In genomic region chr20:62971211-62971949, GRCh38 we compare ENCODE assay signal across 1 cellular context.
TF ChIP-seq lines count a peak whose summit lies in the region.

No MANE protein-coding gene starts in this region.

TF ChIP-seq in H1, 55 proteins besides CTCF, POLR2A, EP300 and RAD21:
- TF ChIP-seq SRF (IDR thresholded peaks at IDR 0.05; ENCODE audit: low read depth, low read length) (no peak), EZH2 (IDR thresholded peaks at IDR 0.05; ENCODE audit: low read depth, low read length, severe bottlenecking) (no peak), MAFK (IDR thresholded peaks at IDR 0.05; ENCODE audit: low read depth, low read length) (no peak), RXRA (IDR thresholded peaks at IDR 0.05; ENCODE audit: insufficient read depth, low read depth, low read length) (no peak), TBP (IDR thresholded peaks at IDR 0.05; ENCODE audit: low read depth, low read length) (no peak), PHF8 (conservative IDR thresholded peaks at IDR 0.05; ENCODE audit: low read depth, low read length) (no peak), POU5F1 (IDR thresholded peaks at IDR 0.05; ENCODE audit: low read depth, low read length) (no peak), RNF2 (IDR thresholded peaks at IDR 0.05; ENCODE audit: borderline replicate concordance, low read depth, low read length, missing control alignments, poor library complexity, severe bottlenecking) (no peak), CHD2 (IDR thresholded peaks at IDR 0.05; ENCODE audit: low read length) (no peak), CBX8 (IDR thresholded peaks at IDR 0.05; ENCODE audit: borderline replicate concordance, low read depth, low read length) (no peak), ASH2L (IDR thresholded peaks at IDR 0.05; ENCODE audit: low read length) (no peak), GABPA (IDR thresholded peaks at IDR 0.05; ENCODE audit: borderline replicate concordance, insufficient read depth, low read length) (no peak), POLR2AphosphoS5 (IDR thresholded peaks at IDR 0.05; ENCODE audit: low read depth, low read length) (no peak), NRF1 (IDR thresholded peaks at IDR 0.05; ENCODE audit: low read depth, low read length) (no peak), CTBP2 (IDR thresholded peaks at IDR 0.05; ENCODE audit: borderline replicate concordance, insufficient read depth, insufficient read length, low read length) (no peak), JUN (IDR thresholded peaks at IDR 0.05; ENCODE audit: low read depth, low read length) (no peak), BACH1 (IDR thresholded peaks at IDR 0.05; ENCODE audit: low read length) (no peak), HDAC2 (IDR thresholded peaks at IDR 0.05; ENCODE audit: borderline replicate concordance in 1 of 2, low read depth in 2 of 2, low read length in 2 of 2) (no peak), SUZ12 (IDR thresholded peaks at IDR 0.05; ENCODE audit: low read length) (no peak), ATF2 (IDR thresholded peaks at IDR 0.05; ENCODE audit: low read length) (no peak)
